ENCODE assay signal across 8 cellular contexts in the genomic region with DNA sequence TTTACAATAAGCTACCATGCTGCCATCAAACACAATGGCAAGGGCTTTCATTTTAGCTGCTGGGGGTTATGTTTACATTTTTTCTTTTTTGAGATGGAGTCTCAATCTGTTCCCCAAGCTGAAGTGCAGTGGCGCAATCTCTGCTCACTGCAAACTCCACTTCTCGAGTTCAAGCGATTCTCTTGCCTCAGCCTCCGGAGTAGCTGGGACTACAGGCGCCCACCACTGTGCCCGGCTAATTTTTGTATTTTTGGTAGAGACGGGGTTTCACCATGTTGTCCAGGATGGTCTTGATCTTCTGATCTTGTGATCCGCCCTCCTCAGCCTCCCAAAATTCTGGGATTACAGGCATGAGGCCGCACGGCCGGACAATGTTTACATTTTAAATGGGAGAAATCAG. TPM values are rescaled to one million over a fixed set of nuclear protein-coding genes. Genes with fewer than 3 reads are reported as not detected.
DNase-seq lines count a peak whose midpoint lies in the region; ATAC-seq and TF ChIP-seq lines count a peak whose summit lies in the region.
"Not testable (repeated sequence)": the region's sequence is repeated elsewhere in the genome, so short reads cannot be mapped to it uniquely, and the experiment has no call there.

No MANE protein-coding gene starts in this region.

- H3K27me3 ChIP-seq in RWPE2 (ENCODE audit: insufficient read depth, poor library complexity, severe bottlenecking); right atrium auricular region; spleen (replicated peaks in 1 of 7): not testable (repeated sequence)

- peaks cover 12% of the 10 kb centered on the region for H3K4me1 Mint-ChIP-seq in activated T-helper 2 cell treated with anti-CD3 and anti-CD28 coated beads, Interferon-gamma antibody, Interleukin-2, Interleukin-4, amounts not matched to agents 10 μg/mL and 5 μg/mL and 100 μg/mL, durations not matched to agents 14 hours and 24 hours and 36 hours (ENCODE audit: low read depth)
- H3K4me1 Mint-ChIP-seq in naive thymus-derived CD8-positive, alpha-beta T cell = peaks cover 16 to 55% (median 49%) of the 10 kb centered on the region in 4 donors

- H3K9me3 Mint-ChIP-seq in activated T-helper 2 cell treated with anti-CD3 and anti-CD28 coated beads, Interferon-gamma antibody, Interleukin-2, Interleukin-4, amounts not matched to agents 10 μg/mL and 5 μg/mL and 100 μg/mL, durations not matched to agents 14 hours and 24 hours and 36 hours; naive thymus-derived CD8-positive, alpha-beta T cell: not testable (repeated sequence)

- CTCF ChIA-PET in HEK293 (lab: Yijun Ruan, JAX) = interaction anchor here (0.6 to 8.9 kb wide), 8 partner anchors 21 to 322 kb away, joined by 3 to 159 read pairs (median 4); no protein-coding TSS in a partner anchor

- TF ChIP-seq POLR2A in spleen (IDR thresholded peaks at IDR 0.05) = not testable (repeated sequence)

- not testable (repeated sequence) for H3K4me1 ChIP-seq in HEK293 (ENCODE audit: control insufficient read depth, insufficient read depth, low read length); RWPE2 (ENCODE audit: insufficient read depth, poor library complexity, severe bottlenecking)
- H3K4me1 ChIP-seq in right atrium auricular region = peaks cover 0 to 36% of the 10 kb centered on the region in 2 donors
- peaks cover 16 to 68% (median 45%) of the 10 kb centered on the region in 6 donors for H3K4me1 ChIP-seq in spleen

- H3K4me3 Mint-ChIP-seq in activated T-helper 2 cell treated with anti-CD3 and anti-CD28 coated beads, Interferon-gamma antibody, Interleukin-2, Interleukin-4, amounts not matched to agents 10 μg/mL and 5 μg/mL and 100 μg/mL, durations not matched to agents 14 hours and 24 hours and 36 hours (ENCODE audit: low read depth) = peak overlapping the region; percentile 94
- peak overlapping the region; percentile 90 to 98 (median 96) for H3K4me3 Mint-ChIP-seq in naive thymus-derived CD8-positive, alpha-beta T cell

- H3K36me3 ChIP-seq in HEK293 (ENCODE audit: control insufficient read depth in 2 of 2, insufficient read depth in 1 of 2, low read length in 2 of 2) (peaks cover 4 to 61% of the 10 kb centered on the region in 2 experiments; a peak in 2 of 3 replicates), RWPE2 (ENCODE audit: low read depth) (peaks cover 55% of the 10 kb centered on the region), right atrium auricular region (peaks cover 44% of the 10 kb centered on the region), spleen (peaks cover 0 to 63% (median 49%) of the 10 kb centered on the region in 6 donors)

- POLR2A ChIA-PET in HEK293 (lab: Yijun Ruan, JAX) = interaction anchor here (0.6 to 2.3 kb wide), 7 partner anchors 9 to 149 kb away, joined by 3 to 18 read pairs (median 6); a partner anchor contains a TSS
- POLR2A ChIA-PET in naive thymus-derived CD8-positive, alpha-beta T cell (lab: Charles Lee) = interaction anchor here (1.2 to 2.2 kb wide), 4 partner anchors 9 to 42 kb away, joined by 3 to 21 read pairs (median 10); a partner anchor contains a TSS

- WGBS in spleen, 5 donors = 79 to 89% (median 83%) methylated on average over 11 of the region's 11 CpGs

- not testable (repeated sequence) for TF ChIP-seq CTCF in AG09309 (IDR thresholded peaks at IDR 0.05; ENCODE audit: control insufficient read depth, insufficient read depth, low read depth, low read length, missing control alignments); HEK293 (tag by site-specific recombination; IDR thresholded peaks at IDR 0.05); RWPE2 (IDR thresholded peaks at IDR 0.05; ENCODE audit: poor library complexity, severe bottlenecking); coronary artery (IDR thresholded peaks at IDR 0.05); right atrium auricular region (IDR thresholded peaks at IDR 0.05); spleen (IDR thresholded peaks at IDR 0.05 in 8 of 11, conservative IDR thresholded peaks at IDR 0.05 in 3 of 11)

- H3K36me3 Mint-ChIP-seq in activated T-helper 2 cell treated with anti-CD3 and anti-CD28 coated beads, Interferon-gamma antibody, Interleukin-2, Interleukin-4, amounts not matched to agents 10 μg/mL and 5 μg/mL and 100 μg/mL, durations not matched to agents 14 hours and 24 hours and 36 hours (ENCODE audit: low read depth) = peaks cover 75% of the 10 kb centered on the region
- peaks cover 0 to 57% (median 6%) of the 10 kb centered on the region in 3 donors for H3K36me3 Mint-ChIP-seq in naive thymus-derived CD8-positive, alpha-beta T cell

- H3K9me3 ChIP-seq in HEK293 (ENCODE audit: control insufficient read depth, insufficient read depth, low read depth, low read length); RWPE2 (ENCODE audit: severe bottlenecking); right atrium auricular region; spleen: not testable (repeated sequence)

- intact Hi-C loops in activated T-helper 2 cell treated with anti-CD3 and anti-CD28 coated beads, Interferon-gamma antibody, Interleukin-2, Interleukin-4, amounts not matched to agents 10 μg/mL and 5 μg/mL and 100 μg/mL, durations not matched to agents 14 hours and 24 hours and 36 hours (cut with micrococcal nuclease) = loop anchor here (10.0 kb wide), 1 partner anchor 150 kb away; no protein-coding TSS in a partner anchor
- intact Hi-C loops in spleen (cut with DNase I; ENCODE audit: low total_unique reads) = not testable (repeated sequence)

- not testable (repeated sequence) for DNase-seq in AG09309 (ENCODE audit: low read depth); activated T-helper 2 cell treated with anti-CD3 and anti-CD28 coated beads, Interferon-gamma antibody, Interleukin-2, Interleukin-4, amounts not matched to agents 10 μg/mL and 5 μg/mL and 100 μg/mL, durations not matched to agents 14 hours and 24 hours and 36 hours (ENCODE audit: low spot score); coronary artery (ENCODE audit: low spot score); right atrium auricular region (ENCODE audit: low spot score); naive thymus-derived CD8-positive, alpha-beta T cell
- DNase-seq in RWPE2 (ENCODE audit: low spot score) (peak; percentile 7), spleen (peak; percentile 51)

- H3K27ac ChIP-seq in HEK293 (ENCODE audit: extremely low read depth, low read depth, low read length); coronary artery; right atrium auricular region: not testable (repeated sequence)
- H3K27ac ChIP-seq in RWPE2 (ENCODE audit: poor library complexity, severe bottlenecking) = peak overlapping the region; percentile 38
- peak overlapping the region in 2 of 8 donors; percentile 83 to 87 for H3K27ac ChIP-seq in spleen

- H3K27me3 Mint-ChIP-seq in activated T-helper 2 cell treated with anti-CD3 and anti-CD28 coated beads, Interferon-gamma antibody, Interleukin-2, Interleukin-4, amounts not matched to agents 10 μg/mL and 5 μg/mL and 100 μg/mL, durations not matched to agents 14 hours and 24 hours and 36 hours (ENCODE audit: low read depth); naive thymus-derived CD8-positive, alpha-beta T cell: not testable (repeated sequence)

- not testable (repeated sequence) for ATAC-seq in RWPE2 (ENCODE audit: low read depth); naive thymus-derived CD8-positive, alpha-beta T cell

- H3K4me3 ChIP-seq in AG09309 (ENCODE audit: control insufficient read depth, low read depth, low read length) (peak overlapping the region; percentile 70), HEK293 (ENCODE audit: low read depth, low read length) (peak overlapping the region; percentile 74), RWPE2 (ENCODE audit: severe bottlenecking) (peak overlapping the region; percentile 73), coronary artery (peak overlapping the region; percentile 82), right atrium auricular region (peak overlapping the region; percentile 80 to 85), spleen (peak overlapping the region; percentile 78 to 96 (median 92))

- peak overlapping the region; percentile 62 for H3K27ac Mint-ChIP-seq in activated T-helper 2 cell treated with anti-CD3 and anti-CD28 coated beads, Interferon-gamma antibody, Interleukin-2, Interleukin-4, amounts not matched to agents 10 μg/mL and 5 μg/mL and 100 μg/mL, durations not matched to agents 14 hours and 24 hours and 36 hours
- peak overlapping the region in 9 of 10 donors; percentile 89 to 97 (median 95) for H3K27ac Mint-ChIP-seq in naive thymus-derived CD8-positive, alpha-beta T cell

RNA-seq across cellular contexts. Expression of a gene that starts 1.1 kb away (rescaled TPM):
- total RNA-seq in activated T-helper 2 cell treated with anti-CD3 and anti-CD28 coated beads, Interferon-gamma antibody, Interleukin-2, Interleukin-4, amounts not matched to agents 10 μg/mL and 5 μg/mL and 100 μg/mL, durations not matched to agents 14 hours and 24 hours and 36 hours = 23.0 and 24.4 TPM in 2 replicates
- 10 to 100 TPM in 1 of 2 donors, 1 to 10 TPM in 1; 8.2 to 13.6 TPM for total RNA-seq in right atrium auricular region
- total RNA-seq in naive thymus-derived CD8-positive, alpha-beta T cell = 10 to 100 TPM; 29.8 to 34.1 TPM
- 10 to 100 TPM in 2 of 3 donors, 1 to 10 TPM in 1; 4.9 to 16.9 (median 10.1) TPM for polyA plus RNA-seq in naive thymus-derived CD8-positive, alpha-beta T cell
- total RNA-seq in spleen = 10 to 100 TPM; 13.2 to 20.0 (median 17.0) TPM
- polyA plus RNA-seq in spleen = 10 to 100 TPM; 13.2 to 28.6 (median 17.4) TPM

RNA-seq across cellular contexts. Expression of a gene that starts 13.0 kb away (rescaled TPM):
- total RNA-seq in activated T-helper 2 cell treated with anti-CD3 and anti-CD28 coated beads, Interferon-gamma antibody, Interleukin-2, Interleukin-4, amounts not matched to agents 10 μg/mL and 5 μg/mL and 100 μg/mL, durations not matched to agents 14 hours and 24 hours and 36 hours = 35.2 and 36.4 TPM in 2 replicates
- total RNA-seq in right atrium auricular region (10 to 100 TPM; 15.1 to 24.6 TPM), spleen (10 to 100 TPM; 26.4 to 33.7 (median 30.0) TPM)
- 10 to 100 TPM; 38.2 to 46.4 TPM for total RNA-seq in naive thymus-derived CD8-positive, alpha-beta T cell
- polyA plus RNA-seq in naive thymus-derived CD8-positive, alpha-beta T cell = 10 to 100 TPM; 10.3 to 20.6 (median 17.5) TPM
- 10 to 100 TPM; 13.3 to 23.1 (median 18.8) TPM for polyA plus RNA-seq in spleen

RNA-seq across cellular contexts. Expression of a gene that starts 13.1 kb away (rescaled TPM):
- 2,586 and 2,588 TPM in 2 replicates for total RNA-seq in activated T-helper 2 cell treated with anti-CD3 and anti-CD28 coated beads, Interferon-gamma antibody, Interleukin-2, Interleukin-4, amounts not matched to agents 10 μg/mL and 5 μg/mL and 100 μg/mL, durations not matched to agents 14 hours and 24 hours and 36 hours
- total RNA-seq in right atrium auricular region (1,000 to 10,000 TPM in 1 of 2 donors, 100 to 1,000 TPM in 1; 739 to 1,208 TPM), spleen (1,000 to 10,000 TPM; 1,381 to 1,842 (median 1,641) TPM)
- total RNA-seq in naive thymus-derived CD8-positive, alpha-beta T cell = 1,000 to 10,000 TPM; 2,300 to 2,355 TPM
- 1,000 to 10,000 TPM; 1,183 to 1,387 (median 1,313) TPM for polyA plus RNA-seq in naive thymus-derived CD8-positive, alpha-beta T cell
- 1,000 to 10,000 TPM; 3,611 to 6,342 (median 5,850) TPM for polyA plus RNA-seq in spleen

RNA-seq across cellular contexts. Expression of a gene that starts 21.4 kb away (rescaled TPM):
- 32.4 and 33.0 TPM in 2 replicates for total RNA-seq in activated T-helper 2 cell treated with anti-CD3 and anti-CD28 coated beads, Interferon-gamma antibody, Interleukin-2, Interleukin-4, amounts not matched to agents 10 μg/mL and 5 μg/mL and 100 μg/mL, durations not matched to agents 14 hours and 24 hours and 36 hours
- total RNA-seq in right atrium auricular region = 10 to 100 TPM; 41.5 to 58.6 TPM
- total RNA-seq in naive thymus-derived CD8-positive, alpha-beta T cell = 10 to 100 TPM; 58.7 to 59.5 TPM
- polyA plus RNA-seq in naive thymus-derived CD8-positive, alpha-beta T cell = 100 to 1,000 TPM in 2 of 3 donors, 10 to 100 TPM in 1; 90.6 to 119 (median 112) TPM
- total RNA-seq in spleen = 10 to 100 TPM; 31.4 to 37.7 (median 35.6) TPM
- 10 to 100 TPM; 72.0 to 75.6 (median 72.5) TPM for polyA plus RNA-seq in spleen

RNA-seq across cellular contexts. Expression of a gene that starts 21.5 kb away (rescaled TPM):
- total RNA-seq in activated T-helper 2 cell treated with anti-CD3 and anti-CD28 coated beads, Interferon-gamma antibody, Interleukin-2, Interleukin-4, amounts not matched to agents 10 μg/mL and 5 μg/mL and 100 μg/mL, durations not matched to agents 14 hours and 24 hours and 36 hours = 16.9 and 22.1 TPM in 2 replicates
- total RNA-seq in right atrium auricular region (10 to 100 TPM; 18.1 to 45.9 TPM), spleen (10 to 100 TPM in 5 of 7 donors, 1 to 10 TPM in 2; 6.5 to 19.9 (median 12.4) TPM)
- total RNA-seq in naive thymus-derived CD8-positive, alpha-beta T cell = 10 to 100 TPM; 22.8 to 24.7 TPM
- 10 to 100 TPM; 39.8 to 52.0 (median 49.9) TPM for polyA plus RNA-seq in naive thymus-derived CD8-positive, alpha-beta T cell
- polyA plus RNA-seq in spleen = 10 to 100 TPM; 31.4 to 32.6 (median 31.5) TPM
